Comparison of ENCODE assay signal across 8 cellular contexts in genomic region chr2:3461781-3462492, GRCh38. TPM values are rescaled to one million over a fixed set of nuclear protein-coding genes. Genes with fewer than 3 reads are reported as not detected.
DNase-seq lines count a peak whose midpoint lies in the region; ATAC-seq, FAIRE-seq and TF ChIP-seq lines count a peak whose summit lies in the region.

No MANE protein-coding gene starts in this region.

- no peak overlapping the region for H3K4me3 ChIP-seq in keratinocyte (ENCODE audit: control insufficient read depth in 2 of 3, extremely low read depth in 1 of 3, insufficient read depth in 2 of 3, low read depth in 1 of 3, low read length in 3 of 3)

- peak overlapping the region; percentile 66 for H3K27ac Mint-ChIP-seq in activated CD8-positive, alpha-beta memory T cell treated with anti-CD3 and anti-CD28 coated beads, Interleukin-2, amount 10 ng/mL, durations not matched to agents 7 days and 5 days
- peak overlapping the region; percentile 76 to 94 (median 86) for H3K27ac Mint-ChIP-seq in brain
- H3K27ac Mint-ChIP-seq in stimulated activated naive B cell treated with anti-CD40 and anti-IgM and Interleukin-4, amounts not matched to agents 10 μg/mL and 1 μg/mL and 100 μg/mL, for 72 hours = peak overlapping the region; percentile 94

- H3K79me2 ChIP-seq in keratinocyte (ENCODE audit: control insufficient read depth, insufficient read depth, low read length) = no peaks in the 10 kb centered on the region

- no peaks in the 10 kb centered on the region for H3K9me3 ChIP-seq in keratinocyte (ENCODE audit: control insufficient read depth, low read depth, low read length)

- CTCF ChIA-PET in activated CD8-positive, alpha-beta memory T cell treated with anti-CD3 and anti-CD28 coated beads, Interleukin-2, amount 10 ng/mL, durations not matched to agents 7 days and 5 days (lab: Charles Lee) = interaction anchor here (0.6 to 1.8 kb wide), 12 partner anchors 9 to 186 kb away, joined by 3 to 7 read pairs (median 4); no protein-coding TSS in a partner anchor

- FAIRE-seq in keratinocyte (lab: Jason Lieb, UNC) = peak; percentile 78

- H3K4me2 ChIP-seq in keratinocyte (ENCODE audit: control insufficient read depth, extremely low read depth, insufficient read depth, low read depth, low read length) = no peak overlapping the region

- H3K9me3 Mint-ChIP-seq in activated CD8-positive, alpha-beta memory T cell treated with anti-CD3 and anti-CD28 coated beads, Interleukin-2, amount 10 ng/mL, durations not matched to agents 7 days and 5 days (ENCODE audit: low read depth) = no peaks in the 10 kb centered on the region
- H3K9me3 Mint-ChIP-seq in brain = peaks cover 0 to 3% (median 0%) of the 10 kb centered on the region in 5 experiments
- no peaks in the 10 kb centered on the region for H3K9me3 Mint-ChIP-seq in stimulated activated naive B cell treated with anti-CD40 and anti-IgM and Interleukin-4, amounts not matched to agents 10 μg/mL and 1 μg/mL and 100 μg/mL, for 72 hours

- peaks cover 1% of the 10 kb centered on the region for H3K36me3 Mint-ChIP-seq in activated CD8-positive, alpha-beta memory T cell treated with anti-CD3 and anti-CD28 coated beads, Interleukin-2, amount 10 ng/mL, durations not matched to agents 7 days and 5 days
- peaks cover 11% of the 10 kb centered on the region for H3K36me3 Mint-ChIP-seq in brain
- H3K36me3 Mint-ChIP-seq in stimulated activated naive B cell treated with anti-CD40 and anti-IgM and Interleukin-4, amounts not matched to agents 10 μg/mL and 1 μg/mL and 100 μg/mL, for 72 hours = peaks cover 13 to 42% of the 10 kb centered on the region in 2 donors

- no peak overlapping the region for H3K4me3 Mint-ChIP-seq in activated CD8-positive, alpha-beta memory T cell treated with anti-CD3 and anti-CD28 coated beads, Interleukin-2, amount 10 ng/mL, durations not matched to agents 7 days and 5 days
- no peak overlapping the region for H3K4me3 Mint-ChIP-seq in brain
- peak overlapping the region; percentile 59 to 69 for H3K4me3 Mint-ChIP-seq in stimulated activated naive B cell treated with anti-CD40 and anti-IgM and Interleukin-4, amounts not matched to agents 10 μg/mL and 1 μg/mL and 100 μg/mL, for 72 hours

- H3K27me3 ChIP-seq in keratinocyte (ENCODE audit: control insufficient read depth, extremely low read depth, insufficient read depth, low read length) = no peaks in the 10 kb centered on the region

- H2AFZ ChIP-seq in keratinocyte (ENCODE audit: control insufficient read depth, low read length) = no peak overlapping the region

- no peaks in the 10 kb centered on the region for H3K9me1 ChIP-seq in keratinocyte (ENCODE audit: control insufficient read depth, extremely low read depth, insufficient read depth, low read length)

- H3K4me1 ChIP-seq in keratinocyte (ENCODE audit: control insufficient read depth, extremely low read depth, insufficient read depth, low read length) = no peaks in the 10 kb centered on the region

- TF ChIP-seq CTCF in brain (conservative IDR thresholded peaks at IDR 0.05) (peak; percentile 82 to 94), keratinocyte (optimal IDR thresholded peaks at IDR 0.05 in 1 of 3, IDR thresholded peaks at IDR 0.05 in 1 of 3, conservative IDR thresholded peaks at IDR 0.05 in 1 of 3; ENCODE audit: extremely low read depth in 1 of 3, insufficient read depth in 2 of 3, low read length in 3 of 3) (peak in 2 of 3 experiments; percentile 63 to 79)

- ATAC-seq in activated CD8-positive, alpha-beta memory T cell treated with anti-CD3 and anti-CD28 coated beads, Interleukin-2, amount 10 ng/mL, durations not matched to agents 7 days and 5 days = peak; percentile 66
- ATAC-seq in GM19463 (IDR thresholded peaks at IDR 0.05; ENCODE audit: unreplicated experiment) (peak; percentile 74), HG03432 (IDR thresholded peaks at IDR 0.05; ENCODE audit: unreplicated experiment) (peak; percentile 81)
- peak; percentile 66 to 74 for ATAC-seq in stimulated activated naive B cell treated with anti-CD40 and anti-IgM and Interleukin-4, amounts not matched to agents 10 μg/mL and 1 μg/mL and 100 μg/mL, for 72 hours (replicated peaks)

- no peak overlapping the region for H3K27ac ChIP-seq in keratinocyte (ENCODE audit: control insufficient read depth, insufficient read depth, low read length)

- H3K9ac ChIP-seq in keratinocyte (ENCODE audit: control insufficient read depth, extremely low read depth, insufficient read depth, low read length) = no peak overlapping the region

- H3K4me1 Mint-ChIP-seq in activated CD8-positive, alpha-beta memory T cell treated with anti-CD3 and anti-CD28 coated beads, Interleukin-2, amount 10 ng/mL, durations not matched to agents 7 days and 5 days = peaks cover 5% of the 10 kb centered on the region
- H3K4me1 Mint-ChIP-seq in brain = peaks cover 42% of the 10 kb centered on the region
- H3K4me1 Mint-ChIP-seq in stimulated activated naive B cell treated with anti-CD40 and anti-IgM and Interleukin-4, amounts not matched to agents 10 μg/mL and 1 μg/mL and 100 μg/mL, for 72 hours = peaks cover 5 to 11% of the 10 kb centered on the region in 2 donors

- dilution Hi-C loops in keratinocyte (cut with MboI; ENCODE audit: extremely low pct_ligation_motif_present, low sequenced_read_pairs) = no loop called here

- DNase-seq in activated CD8-positive, alpha-beta memory T cell treated with anti-CD3 and anti-CD28 coated beads, Interleukin-2, amount 10 ng/mL, durations not matched to agents 7 days and 5 days = no peak
- DNase-seq in activated CD8-positive, alpha-beta memory T cell treated with anti-CD3 and anti-CD28 coated beads, Interleukin-2, amount 50 U/mL, for 4 hours = no peak
- DNase-seq in NCI-H82 (lab: John Stamatoyannopoulos, UW) (peak; percentile 77), keratinocyte (ENCODE audit: low read depth, low spot score) (peak; percentile 17)
- DNase-seq in stimulated activated naive B cell treated with anti-CD40 and anti-IgM and Interleukin-4, amounts not matched to agents 10 μg/mL and 1 μg/mL and 100 μg/mL, for 72 hours = peak; percentile 15

- H3K27me3 Mint-ChIP-seq in activated CD8-positive, alpha-beta memory T cell treated with anti-CD3 and anti-CD28 coated beads, Interleukin-2, amount 10 ng/mL, durations not matched to agents 7 days and 5 days = no peaks in the 10 kb centered on the region
- peaks cover 4% of the 10 kb centered on the region for H3K27me3 Mint-ChIP-seq in brain
- H3K27me3 Mint-ChIP-seq in stimulated activated naive B cell treated with anti-CD40 and anti-IgM and Interleukin-4, amounts not matched to agents 10 μg/mL and 1 μg/mL and 100 μg/mL, for 72 hours = no peaks in the 10 kb centered on the region

- H3K36me3 ChIP-seq in keratinocyte (ENCODE audit: control insufficient read depth in 2 of 2, extremely low read depth in 1 of 2, insufficient read depth in 2 of 2, low read length in 2 of 2) = peaks cover 9 to 14% of the 10 kb centered on the region in 2 experiments

- no peaks in the 10 kb centered on the region for H4K20me1 ChIP-seq in keratinocyte (ENCODE audit: control insufficient read depth, extremely low read depth, insufficient read depth, low read length)

RNA-seq across cellular contexts. Expression of gene ADI1, which starts 57.4 kb away (rescaled TPM):
- total RNA-seq in activated CD8-positive, alpha-beta memory T cell treated with anti-CD3 and anti-CD28 coated beads, Interleukin-2, amount 10 ng/mL, durations not matched to agents 7 days and 5 days = 10 to 100 TPM; 15.0 to 16.6 TPM
- 50.4 TPM for polyA plus RNA-seq in brain (ENCODE audit: insufficient read depth, low read depth, low replicate concordance)
- 29.0 to 47.4 TPM (median 38.5 TPM) in 3 replicates for polyA plus RNA-seq in keratinocyte
- 16.0 TPM for polyA plus RNA-seq in keratinocyte (2011; ENCODE audit: low read depth)
- 40.7 and 54.0 TPM in 2 replicates for polyA plus RNA-seq in keratinocyte (2011; cell fraction: cytosol; rRNA removed)
- polyA plus RNA-seq in keratinocyte (2011; cell fraction: nucleus; rRNA removed) = 33.8 and 36.7 TPM in 2 replicates
- 34.7 and 40.1 TPM in 2 replicates for polyA plus RNA-seq in keratinocyte (2012; ENCODE audit: low replicate concordance)
- 9.5 to 22.1 TPM (median 19.0 TPM) in 3 replicates for polyA minus RNA-seq in keratinocyte
- 30.3 TPM for polyA minus RNA-seq in keratinocyte (2011; cell fraction: cytosol; rRNA and poly(A)+ RNA removed)
- 6.9 and 9.8 TPM in 2 replicates for polyA minus RNA-seq in keratinocyte (2011; cell fraction: nucleus; rRNA and poly(A)+ RNA removed)

Comparison
In these comparisons a context has a peak if more than half of its experiments do, and no peak if none do; other contexts are left out.
1. DNase-seq: peak in NCI-H82 (single experiment), keratinocyte (single experiment) and stimulated activated naive B cell treated with anti-CD40 and anti-IgM and Interleukin-4, amounts not matched to agents 10 μg/mL and 1 μg/mL and 100 μg/mL, for 72 hours (single experiment); none in activated CD8-positive, alpha-beta memory T cell treated with anti-CD3 and anti-CD28 coated beads, Interleukin-2, amount 10 ng/mL, durations not matched to agents 7 days and 5 days (single experiment) and activated CD8-positive, alpha-beta memory T cell treated with anti-CD3 and anti-CD28 coated beads, Interleukin-2, amount 50 U/mL, for 4 hours (single experiment).
2. H3K4me3 Mint-ChIP-seq: peak in stimulated activated naive B cell treated with anti-CD40 and anti-IgM and Interleukin-4, amounts not matched to agents 10 μg/mL and 1 μg/mL and 100 μg/mL, for 72 hours (2 of 2); none in activated CD8-positive, alpha-beta memory T cell treated with anti-CD3 and anti-CD28 coated beads, Interleukin-2, amount 10 ng/mL, durations not matched to agents 7 days and 5 days (single experiment) and brain (0 of 5).
3. Peak in every context shown above with its lines, with median percentiles within 50 percentile points of each other: ATAC-seq and H3K27ac Mint-ChIP-seq.